18 cellular contexts compared by ENCODE assay signal in genomic region chr14:84144166-84144565, GRCh38.
A peak's percentile ranks its signal among the peaks of the same experiment; 100 is the strongest.
DNase-seq lines count a peak whose midpoint lies in the region; ATAC-seq and TF ChIP-seq lines count a peak whose summit lies in the region.
"Had no signal": no experiment of that assay in that cellular context is flagged by ENCODE, and none has a peak within 500 bp of the region (broad histone marks: within the 10 kb centered on the region; RNA-seq: fewer than 3 reads in every experiment).

No MANE protein-coding gene starts in this region.

- H3K79me2 ChIP-seq in smooth muscle cell (ENCODE audit: low read depth): no peaks in the 10 kb centered on the region

- H3K4me3 ChIP-seq in astrocyte of the spinal cord (ENCODE audit: low read depth, low read length) (no peak overlapping the region), smooth muscle cell (no peak overlapping the region)
- H3K4me3 ChIP-seq: MG63, PC-9 had no signal

- no peaks in the 10 kb centered on the region for H4K20me1 ChIP-seq in smooth muscle cell (ENCODE audit: low read depth)

- CTCF ChIA-PET in WTC11 (lab: Charles Lee): no interaction called here

- H3K4me1 ChIP-seq in smooth muscle cell (ENCODE audit: low read depth): no peaks in the 10 kb centered on the region

- no peaks in the 10 kb centered on the region for H3K27me3 Mint-ChIP-seq in WTC11 (ENCODE audit: low read depth)
- H3K27me3 Mint-ChIP-seq: B cell; CD4-positive, alpha-beta T cell had no signal

- H3K9me3 Mint-ChIP-seq in WTC11: peaks cover 7% of the 10 kb centered on the region

- H3K4me3 Mint-ChIP-seq in WTC11: no peak overlapping the region
- H3K4me3 Mint-ChIP-seq: B cell; CD4-positive, alpha-beta T cell had no signal

- no peak for TF ChIP-seq CTCF in astrocyte of the spinal cord (IDR thresholded peaks at IDR 0.05; ENCODE audit: low read depth, low read length)
- no peak for TF ChIP-seq CTCF in smooth muscle cell (IDR thresholded peaks at IDR 0.05; ENCODE audit: borderline replicate concordance, insufficient read depth, poor library complexity, severe bottlenecking)
- TF ChIP-seq CTCF in WTC11 (IDR thresholded peaks at IDR 0.05): no peak

- in situ Hi-C loops in astrocyte of the spinal cord (cut with HindIII; ENCODE audit: low sequenced_read_pairs): no loop called here

- H3K27ac Mint-ChIP-seq in WTC11: no peak overlapping the region
- H3K27ac Mint-ChIP-seq: B cell; CD4-positive, alpha-beta T cell had no signal

- H3F3A ChIP-seq in smooth muscle cell (ENCODE audit: low read depth): no peaks in the 10 kb centered on the region

- peak; percentile 48 for DNase-seq in HS-27A (ENCODE audit: low read depth)
- DNase-seq in astrocyte of the spinal cord (ENCODE audit: low read depth, low spot score): peak; percentile 8
- DNase-seq in glomerular visceral epithelial cell (ENCODE audit: extremely low spot score): peak; percentile 14
- no peak for DNase-seq in smooth muscle cell (lab: John Stamatoyannopoulos, UW; ENCODE audit: unreplicated experiment)
- no peak for DNase-seq in T-helper 2 cell
- no peak for DNase-seq in WTC11 (ENCODE audit: low spot score)
- no peak for DNase-seq in iPS-NIHi11 (ENCODE audit: low spot score)
- DNase-seq: CD4-positive, alpha-beta T cell; DMS79 treated with DMSO at 0.1 percent for 48 hours; GF-D8; MG63; NCI-H1105; NCI-H187; NCI-H446; NCI-H774; PC-9 had no signal

- no peaks in the 10 kb centered on the region for H3K9me3 ChIP-seq in smooth muscle cell (replicated peaks; ENCODE audit: low read depth)
- H3K9me3 ChIP-seq: MG63 had no signal

- ATAC-seq in WTC11: no peak

- no peaks in the 10 kb centered on the region for H3K27me3 ChIP-seq in smooth muscle cell (ENCODE audit: low read depth)
- H3K27me3 ChIP-seq: MG63 had no signal

- H3K9ac ChIP-seq in smooth muscle cell (ENCODE audit: low read depth): no peak overlapping the region

- no peak overlapping the region for H3K27ac ChIP-seq in smooth muscle cell (ENCODE audit: low read depth)
- H3K27ac ChIP-seq: HL-60, PC-9 had no signal

- no peaks in the 10 kb centered on the region for H3K36me3 ChIP-seq in smooth muscle cell (ENCODE audit: low read depth)
- H3K36me3 ChIP-seq: MG63 had no signal

- H2AFZ ChIP-seq in smooth muscle cell (ENCODE audit: low read depth): no peak overlapping the region
- H2AFZ ChIP-seq: PC-9 had no signal

- H3K36me3 Mint-ChIP-seq in WTC11: no peaks in the 10 kb centered on the region

- POLR2A ChIA-PET in WTC11 (lab: Charles Lee): no interaction called here

- 0 out of 2 replicates have a peak, but pooled peaks cover 2% of the 10 kb centered on the region for H3K4me1 Mint-ChIP-seq in WTC11
- H3K4me1 Mint-ChIP-seq: B cell had no signal

- H3K4me2 ChIP-seq in smooth muscle cell: peak overlapping the region; percentile 3
- H3K4me2 ChIP-seq: PC-9 had no signal

- WGBS in smooth muscle cell (ENCODE audit: low lambda C conversion rate): 29% methylated on average over 2 of the region's 2 CpGs

TF ChIP-seq in WTC11, 78 proteins besides CTCF, POLR2A, EP300 and RAD21:
- TF ChIP-seq MYBL2 (CRISPR knock-in tag; IDR thresholded peaks at IDR 0.05): no peak
- no peak for TF ChIP-seq JUN (CRISPR knock-in tag; IDR thresholded peaks at IDR 0.05)
- no peak for TF ChIP-seq STAT6 (CRISPR knock-in tag; conservative IDR thresholded peaks at IDR 0.05; ENCODE audit: low read depth)

Comparison
In these comparisons a context has a peak if more than half of its experiments do, and no peak if none do; other contexts are left out.
1. DNase-seq: peak in HS-27A (single experiment), astrocyte of the spinal cord (single experiment) and glomerular visceral epithelial cell (single experiment); none in smooth muscle cell (single experiment), T-helper 2 cell (0 of 5), WTC11 (single experiment) and iPS-NIHi11 (single experiment).